ENCODE assay signal across 1 cellular context in the genomic region with DNA sequence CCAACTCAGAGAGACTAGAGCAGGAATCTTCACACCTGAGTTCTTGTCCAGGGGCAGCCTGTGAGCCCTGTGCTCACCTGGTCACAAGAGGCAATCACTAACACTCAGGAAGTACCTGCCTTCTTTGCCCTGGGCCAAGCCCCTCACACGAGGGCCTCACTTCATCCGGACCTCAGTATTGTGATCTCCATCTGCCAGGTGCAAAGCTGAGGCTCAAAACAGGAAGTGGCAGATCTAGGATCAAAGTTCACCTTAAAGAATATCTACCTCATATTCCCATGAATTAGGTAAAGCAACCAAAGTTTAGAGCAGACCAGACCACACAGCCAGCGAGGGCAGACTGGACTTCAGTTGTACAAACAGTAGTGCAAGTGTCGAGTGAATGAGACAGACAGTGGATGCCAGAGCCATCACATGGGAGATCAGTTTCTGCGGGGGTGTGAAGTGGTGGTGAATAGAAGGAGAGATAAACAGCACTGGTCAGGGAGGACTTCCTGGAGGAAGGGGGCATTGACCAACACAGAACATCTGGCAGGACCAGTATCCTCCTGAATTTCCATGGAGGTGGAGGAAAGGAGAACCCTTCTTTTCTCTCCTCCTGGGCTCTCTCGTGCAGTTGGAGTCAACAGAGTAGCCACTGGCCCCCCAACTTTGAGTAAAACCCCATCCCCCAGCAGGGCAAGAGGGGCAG.
TF ChIP-seq lines count a peak whose summit lies in the region.

No MANE protein-coding gene starts in this region.

TF ChIP-seq in GM12878, 131 proteins besides CTCF, POLR2A, EP300 and RAD21 (continued from another document):
- TF ChIP-seq, protein P1, sequence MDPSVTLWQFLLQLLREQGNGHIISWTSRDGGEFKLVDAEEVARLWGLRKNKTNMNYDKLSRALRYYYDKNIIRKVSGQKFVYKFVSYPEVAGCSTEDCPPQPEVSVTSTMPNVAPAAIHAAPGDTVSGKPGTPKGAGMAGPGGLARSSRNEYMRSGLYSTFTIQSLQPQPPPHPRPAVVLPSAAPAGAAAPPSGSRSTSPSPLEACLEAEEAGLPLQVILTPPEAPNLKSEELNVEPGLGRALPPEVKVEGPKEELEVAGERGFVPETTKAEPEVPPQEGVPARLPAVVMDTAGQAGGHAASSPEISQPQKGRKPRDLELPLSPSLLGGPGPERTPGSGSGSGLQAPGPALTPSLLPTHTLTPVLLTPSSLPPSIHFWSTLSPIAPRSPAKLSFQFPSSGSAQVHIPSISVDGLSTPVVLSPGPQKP (IDR thresholded peaks at IDR 0.05; ENCODE audit: low read depth, low read length), result no peak
- TF ChIP-seq, protein P2, sequence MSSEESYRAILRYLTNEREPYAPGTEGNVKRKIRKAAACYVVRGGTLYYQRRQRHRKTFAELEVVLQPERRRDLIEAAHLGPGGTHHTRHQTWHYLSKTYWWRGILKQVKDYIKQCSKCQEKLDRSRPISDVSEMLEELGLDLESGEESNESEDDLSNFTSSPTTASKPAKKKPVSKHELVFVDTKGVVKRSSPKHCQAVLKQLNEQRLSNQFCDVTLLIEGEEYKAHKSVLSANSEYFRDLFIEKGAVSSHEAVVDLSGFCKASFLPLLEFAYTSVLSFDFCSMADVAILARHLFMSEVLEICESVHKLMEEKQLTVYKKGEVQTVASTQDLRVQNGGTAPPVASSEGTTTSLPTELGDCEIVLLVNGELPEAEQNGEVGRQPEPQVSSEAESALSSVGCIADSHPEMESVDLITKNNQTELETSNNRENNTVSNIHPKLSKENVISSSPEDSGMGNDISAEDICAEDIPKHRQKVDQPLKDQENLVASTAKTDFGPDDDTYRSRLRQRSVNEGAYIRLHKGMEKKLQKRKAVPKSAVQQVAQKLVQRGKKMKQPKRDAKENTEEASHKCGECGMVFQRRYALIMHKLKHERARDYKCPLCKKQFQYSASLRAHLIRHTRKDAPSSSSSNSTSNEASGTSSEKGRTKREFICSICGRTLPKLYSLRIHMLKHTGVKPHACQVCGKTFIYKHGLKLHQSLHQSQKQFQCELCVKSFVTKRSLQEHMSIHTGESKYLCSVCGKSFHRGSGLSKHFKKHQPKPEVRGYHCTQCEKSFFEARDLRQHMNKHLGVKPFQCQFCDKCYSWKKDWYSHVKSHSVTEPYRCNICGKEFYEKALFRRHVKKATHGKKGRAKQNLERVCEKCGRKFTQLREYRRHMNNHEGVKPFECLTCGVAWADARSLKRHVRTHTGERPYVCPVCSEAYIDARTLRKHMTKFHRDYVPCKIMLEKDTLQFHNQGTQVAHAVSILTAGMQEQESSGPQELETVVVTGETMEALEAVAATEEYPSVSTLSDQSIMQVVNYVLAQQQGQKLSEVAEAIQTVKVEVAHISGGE (CRISPR knock-in tag; IDR thresholded peaks at IDR 0.05), result no peak
- no peak for TF ChIP-seq TCF7 (IDR thresholded peaks at IDR 0.05; ENCODE audit: borderline replicate concordance)
